Comparison of ENCODE assay signal across 8 cellular contexts in genomic region chr7:130668258-130669050, GRCh38. TPM values are rescaled to one million over a fixed set of nuclear protein-coding genes. Genes with fewer than 3 reads are reported as not detected.
DNase-seq lines count a peak whose midpoint lies in the region; ATAC-seq, FAIRE-seq and TF ChIP-seq lines count a peak whose summit lies in the region.

Gene COPG2 (minus strand): TSS chr7:130668748. CDS start chr7:130668668, 80 bp downstream.

- TF ChIP-seq CTCF in transverse colon (IDR thresholded peaks at IDR 0.05): no peak

- peak within 1 kb of the TSS; percentile 88 to 93 (median 91) for H3K27ac ChIP-seq in transverse colon

- H3K36me3 ChIP-seq in adipocyte (ENCODE audit: control insufficient read depth, insufficient read depth, low read length, severe bottlenecking) (peaks cover 3% of the 10 kb centered on the region), transverse colon (no peaks in the 10 kb centered on the region)

- peak; percentile 97 for ATAC-seq in HG02642 (IDR thresholded peaks at IDR 0.05; ENCODE audit: poor library complexity, unreplicated experiment)

- H3K4me1 ChIP-seq in adipocyte (ENCODE audit: control insufficient read depth, insufficient read depth, low read length) (peaks cover 32% of the 10 kb centered on the region), transverse colon (peaks cover 0 to 14% (median 10%) of the 10 kb centered on the region in 4 donors)

- in situ Hi-C loops in transverse colon (cut with MboI; ENCODE audit: low pct_ligation_motif_present in 1 of 4, low pct_unique_long_range_greater_than_20kb in 1 of 4, low sequenced_read_pairs in 3 of 4): loop anchor here in 1 of 4 donors (25.0 kb wide), 1 partner anchor 106 kb away; no protein-coding TSS in a partner anchor

- peak within 1 kb of the TSS; percentile 88 for H3K9ac ChIP-seq in adipocyte (ENCODE audit: low read length)

- TF ChIP-seq POLR2A in GM12892 (IDR thresholded peaks at IDR 0.05; ENCODE audit: low read depth, low read length): peak; percentile 52; the same call in 1 of the 2 replicates
- no peak for TF ChIP-seq POLR2A in transverse colon (IDR thresholded peaks at IDR 0.05)

- H3K9me3 ChIP-seq in adipocyte (ENCODE audit: control insufficient read depth, low read length) (no peaks in the 10 kb centered on the region), transverse colon (no peaks in the 10 kb centered on the region)

- DNase-seq in GM12892 (ENCODE audit: insufficient read length) (peak; percentile 92), NCI-H1092 treated with DMSO at 0.1 percent for 48 hours (lab: John Stamatoyannopoulos, UW) (peak; percentile 92), T follicular helper cell (ENCODE audit: low read depth) (peak; percentile 34), adipocyte (ENCODE audit: low read depth) (peak; percentile 96), cardiac septum (ENCODE audit: low spot score) (peak; percentile 92), posterior cingulate gyrus (peak; percentile 69 to 97 (median 80)), transverse colon (peak; percentile 89)

- H3K4me3 ChIP-seq in adipocyte (ENCODE audit: low read length) (peak within 1 kb of the TSS; percentile 88), transverse colon (peak within 1 kb of the TSS; percentile 81 to 86 (median 83))

- intact Hi-C loops in cardiac septum (cut with DNase I): no loop called here
- intact Hi-C loops in posterior cingulate gyrus (cut with DNase I): loop anchor here (2.0 kb wide), 1 partner anchor 598 kb away; the partner anchor contains the start of gene KLHDC10
- intact Hi-C loops in transverse colon (cut with DNase I; ENCODE audit: low total_unique reads): loop anchor here (2.0 kb wide), 1 partner anchor 60 kb away; no protein-coding TSS in a partner anchor

- FAIRE-seq in GM12892 (lab: Jason Lieb, UNC): peak; percentile 96

- H3K27me3 ChIP-seq in adipocyte (replicated peaks; ENCODE audit: control insufficient read depth, insufficient read depth, low read length) (no peaks in the 10 kb centered on the region), transverse colon (no peaks in the 10 kb centered on the region)

- WGBS in transverse colon (ENCODE audit: low coverage in 1 of 2), 2 donors: 1% methylated on average over 59 of the region's 98 CpGs; no CpG with 5 or more reads in 1 of the 2 donors

- no peak for TF ChIP-seq EP300 in transverse colon (IDR thresholded peaks at IDR 0.05; ENCODE audit: low read depth)

RNA-seq across cellular contexts. Expression of gene COPG2, which starts in this region (rescaled TPM):
- 28.9 TPM for polyA plus RNA-seq in GM12892 (2012; ENCODE audit: missing spikeins)
- total RNA-seq in cardiac septum (19.7 TPM), transverse colon (10 to 100 TPM in 1 of 4 donors, 1 to 10 TPM in 3; 3.4 to 19.7 (median 7.4) TPM)

Comparison
In these comparisons a context has a peak if more than half of its experiments do, and no peak if none do; other contexts are left out.
1. Peak in every context shown above with its lines: DNase-seq, ATAC-seq, H3K4me3 ChIP-seq and H3K27ac ChIP-seq.
2. DNase-seq: peak in every context shown above with its lines; median percentile 96 in adipocyte; 92 in GM12892; 92 in NCI-H1092 treated with DMSO at 0.1 percent for 48 hours; 92 in cardiac septum; 89 in transverse colon; 80 in posterior cingulate gyrus; 34 in T follicular helper cell.